ENCODE assay signal across 12 cellular contexts in genomic region chr13:33096886-33097610, GRCh38.
"Had no signal": no experiment of that assay in that cellular context is flagged by ENCODE, and none has a peak within 500 bp of the region (broad histone marks: within the 10 kb centered on the region; RNA-seq: fewer than 3 reads in every experiment).

No MANE protein-coding gene starts in this region.

- DNase-seq: activated CD4-positive, alpha-beta T cell treated with anti-CD3 and anti-CD28 coated beads for 1 hour; activated CD4-positive, alpha-beta T cell treated with anti-CD3 and anti-CD28 coated beads, Interleukin-2, amount 50 U/mL, for 4 hours; activated naive CD4-positive, alpha-beta T cell treated with anti-CD3 and anti-CD28 coated beads for 36 hours; activated naive CD8-positive, alpha-beta T cell treated with anti-CD3 and anti-CD28 coated beads, Interleukin-2, amount 50 U/mL, for 24 hours; cerebellar nuclear complex; gastrocnemius medialis; heart right ventricle; mesendoderm; stimulated activated CD4-positive, alpha-beta T cell treated with anti-CD3 and anti-CD28 coated beads, Interleukin-1b, Interleukin-23, amount 100 ng/mL, for 48 hours; stomach; upper lobe of right lung had no signal

- ATAC-seq: activated naive CD8-positive, alpha-beta T cell treated with anti-CD3 and anti-CD28 coated beads, Interleukin-2, amount 50 U/mL, for 24 hours; gastrocnemius medialis; heart right ventricle; natural killer cell treated with Interleukin-12 subunit alpha and Interleukin-12 subunit beta and Interleukin-15 and Interleukin-18, amount 100 ng/mL, for 72 hours; upper lobe of right lung had no signal
